8 cellular contexts compared by ENCODE assay signal in the genomic region with DNA sequence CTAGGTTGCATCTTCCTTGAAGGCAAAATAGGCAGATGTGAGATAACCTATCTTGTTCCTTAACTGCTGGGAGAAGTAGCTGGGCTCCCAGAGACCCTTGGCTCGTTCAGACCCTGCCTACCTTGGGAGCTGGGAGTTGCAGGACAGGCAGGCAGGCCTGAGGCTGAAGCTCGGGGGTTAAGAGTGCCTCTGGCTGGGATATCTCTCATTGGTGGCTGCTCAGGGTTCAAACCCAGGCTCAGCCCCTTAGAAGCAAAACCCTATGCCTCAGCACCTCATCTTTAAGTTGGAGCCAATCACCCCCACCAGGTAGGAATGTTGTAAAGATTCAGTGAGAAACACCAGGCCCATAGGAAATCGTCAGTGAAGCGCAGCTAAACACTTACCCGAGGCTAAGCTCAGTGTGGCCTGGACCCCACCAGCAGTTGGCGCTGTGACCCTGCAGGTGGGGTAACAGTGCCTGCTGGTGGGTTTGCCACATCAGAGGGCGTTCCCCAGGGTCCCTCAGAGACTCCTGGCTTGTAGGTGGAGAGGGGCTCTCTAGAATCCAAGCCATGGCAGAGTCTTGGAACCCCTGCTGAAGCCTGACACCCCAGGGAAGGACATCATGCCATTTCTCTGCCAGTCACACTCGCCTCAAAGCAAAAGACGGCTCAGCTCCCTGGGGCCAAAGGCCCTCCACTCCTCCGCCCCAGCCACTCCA. TPM values are rescaled to one million over a fixed set of nuclear protein-coding genes. Genes with fewer than 3 reads are reported as not detected.
DNase-seq lines count a peak whose midpoint lies in the region; ATAC-seq, FAIRE-seq and TF ChIP-seq lines count a peak whose summit lies in the region.

No MANE protein-coding gene starts in this region.

- no peaks in the 10 kb centered on the region for H3K9me3 ChIP-seq in Loucy (ENCODE audit: insufficient read depth, low read depth, low read length)

- TF ChIP-seq CTCF in D721Med (IDR thresholded peaks at IDR 0.05; ENCODE audit: insufficient read depth, missing control alignments) (peak; percentile 92), Loucy (conservative IDR thresholded peaks at IDR 0.05; ENCODE audit: low read length) (peak; percentile 99), VCaP (conservative IDR thresholded peaks at IDR 0.05) (peak; percentile 94), MCF 10A (IDR thresholded peaks at IDR 0.05; ENCODE audit: unreplicated experiment) (peak; percentile 72)

- H3K79me2 ChIP-seq in Loucy (ENCODE audit: insufficient read depth, low read length) = no peaks in the 10 kb centered on the region

- H3K9me3 Mint-ChIP-seq in MCF 10A (ENCODE audit: unreplicated experiment) = peaks cover 7% of the 10 kb centered on the region

- H3K27ac ChIP-seq in VCaP = no peak overlapping the region

- ATAC-seq in GM21381 (IDR thresholded peaks at IDR 0.05; ENCODE audit: unreplicated experiment) = peak; percentile 80
- ATAC-seq in GM21619 (IDR thresholded peaks at IDR 0.05; ENCODE audit: unreplicated experiment) = no peak

- H3K9ac ChIP-seq in Loucy (ENCODE audit: low read depth, low read length, poor library complexity, severe bottlenecking) = peak overlapping the region; percentile 29

- no peaks in the 10 kb centered on the region for H3F3A ChIP-seq in Loucy (ENCODE audit: low read depth)

- H3K27me3 ChIP-seq in Loucy (ENCODE audit: insufficient read depth, low read length, poor library complexity, severe bottlenecking) = no peaks in the 10 kb centered on the region

- H3K4me1 Mint-ChIP-seq in MCF 10A (ENCODE audit: insufficient read depth, unreplicated experiment) = no peaks in the 10 kb centered on the region

- DNase-seq in D721Med (ENCODE audit: insufficient read length, low spot score) (peak; percentile 83), MCF 10A (ENCODE audit: unreplicated experiment) (peak; percentile 59), iris pigment epithelial cell (ENCODE audit: low read depth) (peak; percentile 63)
- peak; percentile 21 to 50 (median 40) for DNase-seq in stimulated activated CD4-positive, alpha-beta T cell treated with anti-CD3 and anti-CD28 coated beads, Interleukin-1b, Interleukin-23, amount 100 ng/mL, for 24 hours (ENCODE audit: low read depth in 4 of 4, low spot score in 1 of 4)

- H3K4me1 ChIP-seq in Loucy (ENCODE audit: insufficient read depth, low read length, poor library complexity, severe bottlenecking) = peaks cover 8% of the 10 kb centered on the region

- no peaks in the 10 kb centered on the region for H3K36me3 Mint-ChIP-seq in MCF 10A (ENCODE audit: insufficient read depth, unreplicated experiment)

- no peak overlapping the region for H3K4me3 Mint-ChIP-seq in MCF 10A (ENCODE audit: unreplicated experiment)

- no peak overlapping the region for H3K4me2 ChIP-seq in Loucy (ENCODE audit: low read depth, low read length, poor library complexity, severe bottlenecking)

- intact Hi-C loops in MCF 10A (cut with micrococcal nuclease) = loop anchor here (1.0 kb wide), 1 partner anchor 58 kb away; no protein-coding TSS in a partner anchor

- no peak overlapping the region for H3K4me3 ChIP-seq in Loucy (ENCODE audit: low read length, poor library complexity, severe bottlenecking)

- H4K20me1 ChIP-seq in Loucy (ENCODE audit: insufficient read depth, low read length, poor library complexity, severe bottlenecking) = no peaks in the 10 kb centered on the region

- POLR2A ChIA-PET in MCF 10A (lab: Yijun Ruan, JAX) = no interaction called here

- H3K36me3 ChIP-seq in Loucy (ENCODE audit: insufficient read depth, low read length) = no peaks in the 10 kb centered on the region

- peak overlapping the region; percentile 90 for H2AFZ ChIP-seq in Loucy (ENCODE audit: low read length)

- no peak overlapping the region for H3K27ac Mint-ChIP-seq in MCF 10A (ENCODE audit: low read depth, unreplicated experiment)

- FAIRE-seq in D721Med (lab: Jason Lieb, UNC) = no peak

- no peaks in the 10 kb centered on the region for H3K27me3 Mint-ChIP-seq in MCF 10A (ENCODE audit: insufficient read depth, unreplicated experiment)

- CTCF ChIA-PET in MCF 10A (lab: Yijun Ruan, JAX) = interaction anchor here (0.6 to 1.5 kb wide), 9 partner anchors 10 to 243 kb away, joined by 3 to 5 read pairs (median 3); no protein-coding TSS in a partner anchor

- no TSS peak for BruUV-seq in MCF 10A (replicated peaks; lab: Mats Ljungman, UMichigan)

- no peaks in the 10 kb centered on the region for H3K9me2 ChIP-seq in Loucy (replicated peaks; ENCODE audit: low read depth, low read length)

RNA-seq across cellular contexts. Expression of a gene that starts 54.6 kb away (rescaled TPM):
- not detected in 2 replicates for total RNA-seq in MCF 10A (2022)

RNA-seq across cellular contexts. Expression of a gene that starts 55.9 kb away (rescaled TPM):
- total RNA-seq in MCF 10A (2022) = not detected in 2 replicates
